23 cellular contexts compared by ENCODE assay signal in the genomic region with DNA sequence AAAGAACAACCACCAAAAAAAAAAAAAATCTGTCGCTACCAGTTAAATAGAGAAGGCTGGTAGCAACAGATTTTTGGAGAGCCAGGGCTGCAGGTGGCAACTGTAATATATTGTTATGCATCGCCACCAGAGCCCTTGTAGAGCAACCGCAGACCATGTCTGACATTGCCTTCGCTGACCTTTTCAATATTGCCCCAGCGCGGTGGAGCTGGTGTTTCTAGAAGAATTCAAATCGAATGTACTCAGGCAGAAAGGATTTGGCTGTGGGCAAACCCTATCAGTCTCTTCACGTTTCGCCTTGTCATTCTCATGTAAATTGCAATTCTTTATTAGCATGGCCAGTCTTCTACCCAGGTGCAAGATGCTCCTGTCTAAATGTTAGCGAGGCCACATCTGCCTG.
DNase-seq lines count a peak whose midpoint lies in the region; FAIRE-seq and TF ChIP-seq lines count a peak whose summit lies in the region.
"Had no signal": no experiment of that assay in that cellular context is flagged by ENCODE, and none has a peak within 500 bp of the region (broad histone marks: within the 10 kb centered on the region; RNA-seq: fewer than 3 reads in every experiment).

No MANE protein-coding gene starts in this region.

- H3K23ac ChIP-seq in H1 (ENCODE audit: insufficient read length) = no peak overlapping the region

- H3K4me1 ChIP-seq in Karpas-422 (ENCODE audit: low read length) (peaks cover 65% of the 10 kb centered on the region), H1 (replicated peaks in 1 of 4; ENCODE audit: control insufficient read depth in 3 of 4, insufficient read depth in 4 of 4, low read length in 3 of 4) (peaks cover 7 to 25% (median 13%) of the 10 kb centered on the region in 4 experiments; a peak in 6 of 7 replicates), osteoblast (ENCODE audit: insufficient read depth, low read length) (no peaks in the 10 kb centered on the region)
- H3K4me1 ChIP-seq: BE2C, SJCRH30 had no signal

- H3K23me2 ChIP-seq in H1 (ENCODE audit: low read depth, low read length) = no peaks in the 10 kb centered on the region

- H2AFZ ChIP-seq in Karpas-422 (ENCODE audit: low read length) = peak overlapping the region; percentile 23; the same call in 1 of the 2 replicates
- H2AFZ ChIP-seq in H1 (ENCODE audit: low read length) = no peak overlapping the region
- H2AFZ ChIP-seq in osteoblast (ENCODE audit: low read length) = no peak overlapping the region

- H2BK120ac ChIP-seq in H1 (replicated peaks; ENCODE audit: low read depth, low read length) = no peak overlapping the region

- no peak overlapping the region for H3K18ac ChIP-seq in H1 (ENCODE audit: extremely low read depth, low read length)

- peaks cover 25% of the 10 kb centered on the region; the same call in 1 of the 2 replicates for H3K36me3 ChIP-seq in Karpas-422 (ENCODE audit: insufficient read depth, low read length)
- no peaks in the 10 kb centered on the region for H3K36me3 ChIP-seq in H1 (ENCODE audit: control insufficient read depth in 2 of 4, insufficient read depth in 4 of 4, low read length in 3 of 4)
- H3K36me3 ChIP-seq in osteoblast (ENCODE audit: insufficient read depth, low read length) = no peaks in the 10 kb centered on the region
- H3K36me3 ChIP-seq: BE2C, SJCRH30 had no signal

- H3K9ac ChIP-seq in Karpas-422 (ENCODE audit: low read length) = peak overlapping the region; percentile 74
- H3K9ac ChIP-seq in H1 (replicated peaks in 1 of 4; ENCODE audit: extremely low read depth in 1 of 4, low read depth in 3 of 4, low read length in 3 of 4) = no peak overlapping the region

- no peak overlapping the region for H2BK15ac ChIP-seq in H1 (ENCODE audit: low read length)

- WGBS in H1 (ENCODE audit: extremely low coverage in 1 of 2, insufficient coverage in 1 of 2, insufficient read length in 1 of 2, insufficient replicate concordance in 2 of 2, low coverage in 1 of 2, low lambda C conversion rate in 2 of 2, missing lambda C conversion rate in 1 of 2), 2 experiments = 44% methylated on average over 10 of the region's 10 CpGs; no CpG with 5 or more reads in 1 of the 2 experiments

- no peak overlapping the region for H4K5ac ChIP-seq in H1 (ENCODE audit: insufficient read length, low read depth, low read length)

- H3K4ac ChIP-seq in H1 (replicated peaks; ENCODE audit: insufficient read length, low read depth, low read length) = no peak overlapping the region

- no peak overlapping the region for H2BK12ac ChIP-seq in H1 (ENCODE audit: low read depth, low read length)

- TF ChIP-seq EP300 in H1 (IDR thresholded peaks at IDR 0.05; ENCODE audit: borderline replicate concordance in 1 of 2, low read depth in 2 of 2, low read length in 2 of 2) = no peak

- no peak overlapping the region for H2AK5ac ChIP-seq in H1 (ENCODE audit: low read depth, low read length)

- H3K9me3 ChIP-seq in Karpas-422 (ENCODE audit: low read length) (peaks cover 31% of the 10 kb centered on the region), H1 (ENCODE audit: insufficient read depth in 2 of 2, low read depth in 1 of 2, low read length in 1 of 2) (no peaks in the 10 kb centered on the region), osteoblast (ENCODE audit: low read depth, low read length) (no peaks in the 10 kb centered on the region)
- H3K9me3 ChIP-seq: BE2C, SJCRH30 had no signal

- H4K20me1 ChIP-seq in Karpas-422 (ENCODE audit: insufficient read depth, low read depth, low read length) (no peaks in the 10 kb centered on the region), H1 (replicated peaks in 1 of 2; ENCODE audit: control insufficient read depth in 1 of 2, insufficient read depth in 2 of 2, low read length in 2 of 2) (no peaks in the 10 kb centered on the region), osteoblast (ENCODE audit: insufficient read depth, low read length) (no peaks in the 10 kb centered on the region)

- H3K27me3 ChIP-seq in Karpas-422 (ENCODE audit: low read length) = no peaks in the 10 kb centered on the region
- H3K27me3 ChIP-seq in H1 (replicated peaks in 1 of 4; ENCODE audit: control insufficient read depth in 3 of 4, extremely low read depth in 1 of 4, insufficient read depth in 3 of 4, low read length in 3 of 4) = no peaks in the 10 kb centered on the region
- H3K27me3 ChIP-seq in osteoblast (ENCODE audit: insufficient read depth, low read length) = no peaks in the 10 kb centered on the region
- H3K27me3 ChIP-seq: BE2C had no signal

- no peak for TF ChIP-seq RAD21 in H1 (IDR thresholded peaks at IDR 0.05 in 1 of 2, conservative IDR thresholded peaks at IDR 0.05 in 1 of 2; ENCODE audit: low read depth in 2 of 2, low read length in 2 of 2)

- CTCF ChIA-PET in H1 (lab: Charles Lee; ENCODE audit: partially characterized antibody) = interaction anchor here (0.6 to 1.5 kb wide), 3 partner anchors 40 to 359 kb away, joined by 3 to 4 read pairs (median 3); no protein-coding TSS in a partner anchor

- H3K79me2 ChIP-seq in Karpas-422 (ENCODE audit: low read length) = no peaks in the 10 kb centered on the region
- H3K79me2 ChIP-seq in H1 (ENCODE audit: control insufficient read depth in 1 of 2, insufficient read depth in 2 of 2, low read length in 2 of 2) = no peaks in the 10 kb centered on the region
- H3K79me2 ChIP-seq in osteoblast (ENCODE audit: insufficient read depth, low read length) = no peaks in the 10 kb centered on the region

- H3K9me2 ChIP-seq in Karpas-422 (replicated peaks; ENCODE audit: insufficient read depth, low read length) = no peaks in the 10 kb centered on the region

- TF ChIP-seq CTCF in H1 (IDR thresholded peaks at IDR 0.05; ENCODE audit: control extremely low read depth in 1 of 3, insufficient read depth in 1 of 3, low read depth in 1 of 3, low read length in 3 of 3) (no peak), osteoblast (IDR thresholded peaks at IDR 0.05; ENCODE audit: extremely low read depth, low read depth, low read length) (no peak)

- H4K91ac ChIP-seq in H1 (replicated peaks; ENCODE audit: insufficient read length, low read length) = no peak overlapping the region

- DNase-seq in NCI-H1694 (lab: John Stamatoyannopoulos, UW) (peak; percentile 1), NCI-H1694 treated with DMSO at 0.1 percent for 48 hours (lab: John Stamatoyannopoulos, UW) (no peak), Karpas-422 (peak; percentile 99), NCI-H345 (lab: John Stamatoyannopoulos, UW) (peak; percentile 65), H1 (ENCODE audit: low read depth in 1 of 2, low spot score in 2 of 2) (no peak), head of caudate nucleus (no peak), osteoblast (ENCODE audit: insufficient read length, low spot score, missing footprints) (no peak)
- no peak for DNase-seq in activated CD8-positive, alpha-beta memory T cell treated with anti-CD3 and anti-CD28 coated beads, Interleukin-2, amount 50 U/mL, for 4 hours
- DNase-seq: 8988T; ACHN; BE2C; Calu3; H9; KBM-7; MM.1S; NCI-H2029 treated with DMSO at 0.1 percent for 48 hours; NCI-H2227 treated with DMSO at 0.1 percent for 48 hours; NCI-H510A treated with DMSO at 0.1 percent for 48 hours; NCI-H774; NK-92 treated with Interleukin-12 subunit alpha and Interleukin-12 subunit beta, amount 100 ng/mL, for 24 hours; PC-3; SJCRH30; T-helper 17 cell had no signal

- H3K4me2 ChIP-seq in Karpas-422 (ENCODE audit: low read depth, low read length, poor library complexity, severe bottlenecking) = peak overlapping the region; percentile 73
- peak overlapping the region in 1 of 2 experiments; percentile 15; a peak in 1 of 4 replicates for H3K4me2 ChIP-seq in H1 (ENCODE audit: insufficient read depth in 1 of 2, low read depth in 2 of 2, low read length in 2 of 2)
- H3K4me2 ChIP-seq in osteoblast (ENCODE audit: insufficient read depth, low read length) = no peak overlapping the region

- H3K56ac ChIP-seq in H1 (replicated peaks; ENCODE audit: insufficient read length, low read depth, low read length) = no peak overlapping the region

- H3K27ac ChIP-seq in Karpas-422 (ENCODE audit: low read length) (peak overlapping the region; percentile 100), H1 (ENCODE audit: low read depth, low read length) (no peak overlapping the region), osteoblast (ENCODE audit: low read depth, low read length) (no peak overlapping the region)
- H3K27ac ChIP-seq: SJCRH30 had no signal

- FAIRE-seq in H1 (lab: Jason Lieb, UNC) = no peak

- no peak overlapping the region for H3K14ac ChIP-seq in H1 (ENCODE audit: insufficient read length)

- no peaks in the 10 kb centered on the region for H3K79me1 ChIP-seq in H1 (ENCODE audit: low read depth, low read length)

- intact Hi-C loops in head of caudate nucleus (cut with DNase I) = no loop called here

- no peak overlapping the region for H2BK5ac ChIP-seq in H1 (ENCODE audit: low read depth, low read length)

- H4K8ac ChIP-seq in H1 (ENCODE audit: extremely low read depth, insufficient read depth, low read length) = no peak overlapping the region; the same call in 1 of the 2 replicates

- no peak for TF ChIP-seq POLR2A in H1 (IDR thresholded peaks at IDR 0.05; ENCODE audit: control extremely low read depth in 1 of 2, low read depth in 2 of 2, low read length in 2 of 2)

- H3K4me3 ChIP-seq in Karpas-422 (ENCODE audit: low read length) = 0 out of 2 replicates have a peak overlapping the region, but pooled peaks have one; percentile 46
- H3K4me3 ChIP-seq in H1 (ENCODE audit: extremely low read depth in 1 of 4, insufficient read depth in 2 of 4, low read depth in 3 of 4, low read length in 4 of 4) = no peak overlapping the region
- H3K4me3 ChIP-seq in osteoblast (ENCODE audit: insufficient read depth, low read length) = no peak overlapping the region
- H3K4me3 ChIP-seq: SJCRH30 had no signal

- H2BK20ac ChIP-seq in H1 (ENCODE audit: low read length) = 0 out of 2 replicates have a peak overlapping the region, but pooled peaks have one; percentile 75

- POLR2A ChIA-PET in H1 (lab: Charles Lee; ENCODE audit: partially characterized antibody) = interaction anchor here (0.9 to 1.1 kb wide), 2 partner anchors 125 to 1082 kb away, joined by 3 read pairs; no protein-coding TSS in a partner anchor

TF ChIP-seq in H1, 55 proteins besides CTCF, POLR2A, EP300 and RAD21:
- TF ChIP-seq KDM4A (IDR thresholded peaks at IDR 0.05; ENCODE audit: low read depth, low read length, severe bottlenecking) (no peak), GTF2F1 (IDR thresholded peaks at IDR 0.05; ENCODE audit: borderline replicate concordance, low read depth, low read length) (no peak), TAF1 (IDR thresholded peaks at IDR 0.05; ENCODE audit: low read depth, low read length) (0 out of 2 replicates have a peak, but pooled peaks have one; percentile 6), POU5F1 (IDR thresholded peaks at IDR 0.05; ENCODE audit: low read depth, low read length) (peak; percentile 79), SP4 (IDR thresholded peaks at IDR 0.05; ENCODE audit: low read length) (no peak), TCF12 (IDR thresholded peaks at IDR 0.05; ENCODE audit: low read depth, low read length) (0 out of 2 replicates have a peak, but pooled peaks have one; percentile 46)

Comparison
In these comparisons a context has a peak if more than half of its experiments do, and no peak if none do; other contexts are left out.
1. DNase-seq: peak in NCI-H1694 (single experiment), Karpas-422 (single experiment) and NCI-H345 (single experiment); none in NCI-H1694 treated with DMSO at 0.1 percent for 48 hours (single experiment), H1 (0 of 2), head of caudate nucleus (0 of 42), activated CD8-positive, alpha-beta memory T cell treated with anti-CD3 and anti-CD28 coated beads, Interleukin-2, amount 50 U/mL, for 4 hours (single experiment) and osteoblast (single experiment).